Comparison of ENCODE assay signal across 1 cellular context in the genomic region with DNA sequence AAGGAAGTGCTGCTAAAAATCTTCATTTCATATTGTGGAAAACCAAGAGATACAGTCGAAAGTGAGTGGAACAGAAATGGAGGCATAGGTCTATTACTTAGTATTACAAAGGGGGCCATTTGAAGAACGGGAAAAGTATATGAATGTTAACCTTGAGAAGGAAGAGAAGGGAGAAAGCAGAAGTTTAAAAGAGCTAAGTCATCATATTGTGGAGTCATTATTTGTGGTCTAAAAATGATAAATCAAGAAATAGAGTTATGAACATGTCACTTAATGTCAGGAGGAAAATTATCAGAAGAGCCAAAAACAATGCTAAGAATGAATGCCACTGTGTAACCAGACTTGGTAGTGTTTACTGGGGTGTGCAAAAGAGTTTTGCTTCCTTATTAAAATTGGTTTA.
TF ChIP-seq lines count a peak whose summit lies in the region.

No MANE protein-coding gene starts in this region.

TF ChIP-seq in K562, 482 proteins besides CTCF, POLR2A, EP300 and RAD21:
- TF ChIP-seq, protein P1, sequence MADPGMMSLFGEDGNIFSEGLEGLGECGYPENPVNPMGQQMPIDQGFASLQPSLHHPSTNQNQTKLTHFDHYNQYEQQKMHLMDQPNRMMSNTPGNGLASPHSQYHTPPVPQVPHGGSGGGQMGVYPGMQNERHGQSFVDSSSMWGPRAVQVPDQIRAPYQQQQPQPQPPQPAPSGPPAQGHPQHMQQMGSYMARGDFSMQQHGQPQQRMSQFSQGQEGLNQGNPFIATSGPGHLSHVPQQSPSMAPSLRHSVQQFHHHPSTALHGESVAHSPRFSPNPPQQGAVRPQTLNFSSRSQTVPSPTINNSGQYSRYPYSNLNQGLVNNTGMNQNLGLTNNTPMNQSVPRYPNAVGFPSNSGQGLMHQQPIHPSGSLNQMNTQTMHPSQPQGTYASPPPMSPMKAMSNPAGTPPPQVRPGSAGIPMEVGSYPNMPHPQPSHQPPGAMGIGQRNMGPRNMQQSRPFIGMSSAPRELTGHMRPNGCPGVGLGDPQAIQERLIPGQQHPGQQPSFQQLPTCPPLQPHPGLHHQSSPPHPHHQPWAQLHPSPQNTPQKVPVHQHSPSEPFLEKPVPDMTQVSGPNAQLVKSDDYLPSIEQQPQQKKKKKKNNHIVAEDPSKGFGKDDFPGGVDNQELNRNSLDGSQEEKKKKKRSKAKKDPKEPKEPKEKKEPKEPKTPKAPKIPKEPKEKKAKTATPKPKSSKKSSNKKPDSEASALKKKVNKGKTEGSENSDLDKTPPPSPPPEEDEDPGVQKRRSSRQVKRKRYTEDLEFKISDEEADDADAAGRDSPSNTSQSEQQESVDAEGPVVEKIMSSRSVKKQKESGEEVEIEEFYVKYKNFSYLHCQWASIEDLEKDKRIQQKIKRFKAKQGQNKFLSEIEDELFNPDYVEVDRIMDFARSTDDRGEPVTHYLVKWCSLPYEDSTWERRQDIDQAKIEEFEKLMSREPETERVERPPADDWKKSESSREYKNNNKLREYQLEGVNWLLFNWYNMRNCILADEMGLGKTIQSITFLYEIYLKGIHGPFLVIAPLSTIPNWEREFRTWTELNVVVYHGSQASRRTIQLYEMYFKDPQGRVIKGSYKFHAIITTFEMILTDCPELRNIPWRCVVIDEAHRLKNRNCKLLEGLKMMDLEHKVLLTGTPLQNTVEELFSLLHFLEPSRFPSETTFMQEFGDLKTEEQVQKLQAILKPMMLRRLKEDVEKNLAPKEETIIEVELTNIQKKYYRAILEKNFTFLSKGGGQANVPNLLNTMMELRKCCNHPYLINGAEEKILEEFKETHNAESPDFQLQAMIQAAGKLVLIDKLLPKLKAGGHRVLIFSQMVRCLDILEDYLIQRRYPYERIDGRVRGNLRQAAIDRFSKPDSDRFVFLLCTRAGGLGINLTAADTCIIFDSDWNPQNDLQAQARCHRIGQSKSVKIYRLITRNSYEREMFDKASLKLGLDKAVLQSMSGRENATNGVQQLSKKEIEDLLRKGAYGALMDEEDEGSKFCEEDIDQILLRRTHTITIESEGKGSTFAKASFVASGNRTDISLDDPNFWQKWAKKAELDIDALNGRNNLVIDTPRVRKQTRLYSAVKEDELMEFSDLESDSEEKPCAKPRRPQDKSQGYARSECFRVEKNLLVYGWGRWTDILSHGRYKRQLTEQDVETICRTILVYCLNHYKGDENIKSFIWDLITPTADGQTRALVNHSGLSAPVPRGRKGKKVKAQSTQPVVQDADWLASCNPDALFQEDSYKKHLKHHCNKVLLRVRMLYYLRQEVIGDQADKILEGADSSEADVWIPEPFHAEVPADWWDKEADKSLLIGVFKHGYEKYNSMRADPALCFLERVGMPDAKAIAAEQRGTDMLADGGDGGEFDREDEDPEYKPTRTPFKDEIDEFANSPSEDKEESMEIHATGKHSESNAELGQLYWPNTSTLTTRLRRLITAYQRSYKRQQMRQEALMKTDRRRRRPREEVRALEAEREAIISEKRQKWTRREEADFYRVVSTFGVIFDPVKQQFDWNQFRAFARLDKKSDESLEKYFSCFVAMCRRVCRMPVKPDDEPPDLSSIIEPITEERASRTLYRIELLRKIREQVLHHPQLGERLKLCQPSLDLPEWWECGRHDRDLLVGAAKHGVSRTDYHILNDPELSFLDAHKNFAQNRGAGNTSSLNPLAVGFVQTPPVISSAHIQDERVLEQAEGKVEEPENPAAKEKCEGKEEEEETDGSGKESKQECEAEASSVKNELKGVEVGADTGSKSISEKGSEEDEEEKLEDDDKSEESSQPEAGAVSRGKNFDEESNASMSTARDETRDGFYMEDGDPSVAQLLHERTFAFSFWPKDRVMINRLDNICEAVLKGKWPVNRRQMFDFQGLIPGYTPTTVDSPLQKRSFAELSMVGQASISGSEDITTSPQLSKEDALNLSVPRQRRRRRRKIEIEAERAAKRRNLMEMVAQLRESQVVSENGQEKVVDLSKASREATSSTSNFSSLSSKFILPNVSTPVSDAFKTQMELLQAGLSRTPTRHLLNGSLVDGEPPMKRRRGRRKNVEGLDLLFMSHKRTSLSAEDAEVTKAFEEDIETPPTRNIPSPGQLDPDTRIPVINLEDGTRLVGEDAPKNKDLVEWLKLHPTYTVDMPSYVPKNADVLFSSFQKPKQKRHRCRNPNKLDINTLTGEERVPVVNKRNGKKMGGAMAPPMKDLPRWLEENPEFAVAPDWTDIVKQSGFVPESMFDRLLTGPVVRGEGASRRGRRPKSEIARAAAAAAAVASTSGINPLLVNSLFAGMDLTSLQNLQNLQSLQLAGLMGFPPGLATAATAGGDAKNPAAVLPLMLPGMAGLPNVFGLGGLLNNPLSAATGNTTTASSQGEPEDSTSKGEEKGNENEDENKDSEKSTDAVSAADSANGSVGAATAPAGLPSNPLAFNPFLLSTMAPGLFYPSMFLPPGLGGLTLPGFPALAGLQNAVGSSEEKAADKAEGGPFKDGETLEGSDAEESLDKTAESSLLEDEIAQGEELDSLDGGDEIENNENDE (IDR thresholded peaks at IDR 0.05; ENCODE audit: low read depth, low read length): no peak
- TF ChIP-seq, protein P2, sequence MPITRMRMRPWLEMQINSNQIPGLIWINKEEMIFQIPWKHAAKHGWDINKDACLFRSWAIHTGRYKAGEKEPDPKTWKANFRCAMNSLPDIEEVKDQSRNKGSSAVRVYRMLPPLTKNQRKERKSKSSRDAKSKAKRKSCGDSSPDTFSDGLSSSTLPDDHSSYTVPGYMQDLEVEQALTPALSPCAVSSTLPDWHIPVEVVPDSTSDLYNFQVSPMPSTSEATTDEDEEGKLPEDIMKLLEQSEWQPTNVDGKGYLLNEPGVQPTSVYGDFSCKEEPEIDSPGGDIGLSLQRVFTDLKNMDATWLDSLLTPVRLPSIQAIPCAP (CRISPR knock-in tag; IDR thresholded peaks at IDR 0.05; ENCODE audit: borderline replicate concordance): no peak
- no peak for TF ChIP-seq NFYB (IDR thresholded peaks at IDR 0.05; ENCODE audit: extremely low read depth, insufficient read length)
- peak; percentile 81 for TF ChIP-seq ZNF316 (IDR thresholded peaks at IDR 0.05)
- TF ChIP-seq CREM (IDR thresholded peaks at IDR 0.05; ENCODE audit: low read depth): no peak
- TF ChIP-seq, protein P3, sequence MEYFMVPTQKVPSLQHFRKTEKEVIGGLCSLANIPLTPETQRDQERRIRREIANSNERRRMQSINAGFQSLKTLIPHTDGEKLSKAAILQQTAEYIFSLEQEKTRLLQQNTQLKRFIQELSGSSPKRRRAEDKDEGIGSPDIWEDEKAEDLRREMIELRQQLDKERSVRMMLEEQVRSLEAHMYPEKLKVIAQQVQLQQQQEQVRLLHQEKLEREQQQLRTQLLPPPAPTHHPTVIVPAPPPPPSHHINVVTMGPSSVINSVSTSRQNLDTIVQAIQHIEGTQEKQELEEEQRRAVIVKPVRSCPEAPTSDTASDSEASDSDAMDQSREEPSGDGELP (CRISPR knock-in tag; IDR thresholded peaks at IDR 0.05; ENCODE audit: borderline replicate concordance): no peak
- peak; percentile 58 for TF ChIP-seq MAFG (tag; conservative IDR thresholded peaks at IDR 0.05)
- peak; percentile 34; the same call in 1 of the 2 replicates for TF ChIP-seq MAFF (IDR thresholded peaks at IDR 0.05; ENCODE audit: low read length)
- TF ChIP-seq SIN3A (IDR thresholded peaks at IDR 0.05; ENCODE audit: borderline replicate concordance in 2 of 2, control insufficient read depth in 1 of 2, low read depth in 2 of 2, low read length in 2 of 2): no peak
- no peak for TF ChIP-seq NCOA1 (IDR thresholded peaks at IDR 0.05; ENCODE audit: low read depth)
- TF ChIP-seq C11orf30 (IDR thresholded peaks at IDR 0.05; ENCODE audit: low read depth): peak; percentile 48
